In genomic region chr9:129823163-129823933, GRCh38 we compare ENCODE assay signal across 1 cellular context.
TF ChIP-seq lines count a peak whose summit lies in the region.

No MANE protein-coding gene starts in this region.

TF ChIP-seq in HCT116, 20 proteins besides CTCF, POLR2A, EP300 and RAD21 (continued from another document):
- TF ChIP-seq, protein P1, sequence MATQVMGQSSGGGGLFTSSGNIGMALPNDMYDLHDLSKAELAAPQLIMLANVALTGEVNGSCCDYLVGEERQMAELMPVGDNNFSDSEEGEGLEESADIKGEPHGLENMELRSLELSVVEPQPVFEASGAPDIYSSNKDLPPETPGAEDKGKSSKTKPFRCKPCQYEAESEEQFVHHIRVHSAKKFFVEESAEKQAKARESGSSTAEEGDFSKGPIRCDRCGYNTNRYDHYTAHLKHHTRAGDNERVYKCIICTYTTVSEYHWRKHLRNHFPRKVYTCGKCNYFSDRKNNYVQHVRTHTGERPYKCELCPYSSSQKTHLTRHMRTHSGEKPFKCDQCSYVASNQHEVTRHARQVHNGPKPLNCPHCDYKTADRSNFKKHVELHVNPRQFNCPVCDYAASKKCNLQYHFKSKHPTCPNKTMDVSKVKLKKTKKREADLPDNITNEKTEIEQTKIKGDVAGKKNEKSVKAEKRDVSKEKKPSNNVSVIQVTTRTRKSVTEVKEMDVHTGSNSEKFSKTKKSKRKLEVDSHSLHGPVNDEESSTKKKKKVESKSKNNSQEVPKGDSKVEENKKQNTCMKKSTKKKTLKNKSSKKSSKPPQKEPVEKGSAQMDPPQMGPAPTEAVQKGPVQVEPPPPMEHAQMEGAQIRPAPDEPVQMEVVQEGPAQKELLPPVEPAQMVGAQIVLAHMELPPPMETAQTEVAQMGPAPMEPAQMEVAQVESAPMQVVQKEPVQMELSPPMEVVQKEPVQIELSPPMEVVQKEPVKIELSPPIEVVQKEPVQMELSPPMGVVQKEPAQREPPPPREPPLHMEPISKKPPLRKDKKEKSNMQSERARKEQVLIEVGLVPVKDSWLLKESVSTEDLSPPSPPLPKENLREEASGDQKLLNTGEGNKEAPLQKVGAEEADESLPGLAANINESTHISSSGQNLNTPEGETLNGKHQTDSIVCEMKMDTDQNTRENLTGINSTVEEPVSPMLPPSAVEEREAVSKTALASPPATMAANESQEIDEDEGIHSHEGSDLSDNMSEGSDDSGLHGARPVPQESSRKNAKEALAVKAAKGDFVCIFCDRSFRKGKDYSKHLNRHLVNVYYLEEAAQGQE (IDR thresholded peaks at IDR 0.05; ENCODE audit: low read depth): no peak
- TF ChIP-seq EZH2phosphoT487 (IDR thresholded peaks at IDR 0.05; ENCODE audit: borderline replicate concordance): no peak
- no peak for TF ChIP-seq TCF7L2 (IDR thresholded peaks at IDR 0.05; ENCODE audit: borderline replicate concordance, extremely low read depth, insufficient read depth, insufficient read length)
- no peak for TF ChIP-seq ELF1 (IDR thresholded peaks at IDR 0.05; ENCODE audit: borderline replicate concordance, low read depth)
- no peak for TF ChIP-seq SIN3A (IDR thresholded peaks at IDR 0.05; ENCODE audit: low read depth)
- TF ChIP-seq SP1 (IDR thresholded peaks at IDR 0.05; ENCODE audit: low read depth): no peak
- TF ChIP-seq SRF (IDR thresholded peaks at IDR 0.05; ENCODE audit: low read depth): no peak
- TF ChIP-seq EGR1 (IDR thresholded peaks at IDR 0.05; ENCODE audit: low read depth): no peak
